Comparison of ENCODE assay signal across 8 cellular contexts in genomic region chr1:112714313-112715263, GRCh38. TPM values are rescaled to one million over a fixed set of nuclear protein-coding genes. Genes with fewer than 3 reads are reported as not detected.
DNase-seq lines count a peak whose midpoint lies in the region; ATAC-seq and TF ChIP-seq lines count a peak whose summit lies in the region.

No MANE protein-coding gene starts in this region.

- H3K9me3 ChIP-seq in heart right ventricle: no peaks in the 10 kb centered on the region

- intact Hi-C loops in heart right ventricle (cut with DNase I): loop anchor here (2.0 to 10.0 kb wide), 13 partner anchors 88 to 963 kb away; partner anchors contain the start of genes LRIG2 (in 6 of the 10), SLC16A1 (in 3 of the 10), CAPZA1 (in 1 of the 10) and ST7L (in 1 of the 10)
- intact Hi-C loops in sciatic nerve (cut with DNase I): loop anchor here (10.0 kb wide), 1 partner anchor 210 kb away; the partner anchor contains the start of gene WNT2B

- 1 to 2% methylated on average over 73 to 86 of the region's 86 CpGs for WGBS in heart right ventricle, 2 donors

- peaks cover 41% of the 10 kb centered on the region for H3K27me3 Mint-ChIP-seq in activated T-cell treated with anti-CD3 and anti-CD28 coated beads, Interleukin-2, amount 50 U/mL, for 72 hours (ENCODE audit: low read depth)

- peak overlapping the region in 8 of 10 donors; percentile 20 to 88 (median 62) for H3K27ac ChIP-seq in heart right ventricle

- no peaks in the 10 kb centered on the region for H3K36me3 Mint-ChIP-seq in activated T-cell treated with anti-CD3 and anti-CD28 coated beads, Interleukin-2, amount 50 U/mL, for 72 hours (ENCODE audit: insufficient read depth in 2 of 2)

- no peaks in the 10 kb centered on the region for H3K9me3 Mint-ChIP-seq in activated T-cell treated with anti-CD3 and anti-CD28 coated beads, Interleukin-2, amount 50 U/mL, for 72 hours

- H3K4me1 Mint-ChIP-seq in activated T-cell treated with anti-CD3 and anti-CD28 coated beads, Interleukin-2, amount 50 U/mL, for 72 hours (ENCODE audit: low read depth): peaks cover 37% of the 10 kb centered on the region

- peak overlapping the region; percentile 78 to 90 for H3K4me3 Mint-ChIP-seq in activated T-cell treated with anti-CD3 and anti-CD28 coated beads, Interleukin-2, amount 50 U/mL, for 72 hours

- peak; percentile 24 for ATAC-seq in HG03432 (IDR thresholded peaks at IDR 0.05; ENCODE audit: unreplicated experiment)
- peak; percentile 1 to 4 for ATAC-seq in activated T-cell treated with anti-CD3 and anti-CD28 coated beads, Interleukin-2, amount 50 U/mL, for 72 hours (replicated peaks in 1 of 2)
- ATAC-seq in heart right ventricle: peak in 6 of 8 donors; percentile 0 to 33 (median 13)
- ATAC-seq in sciatic nerve: peak; percentile 7
- ATAC-seq in GM18861 (IDR thresholded peaks at IDR 0.05; ENCODE audit: unreplicated experiment): no peak

- peak overlapping the region; percentile 55 to 81 (median 71) for H3K4me3 ChIP-seq in heart right ventricle

- no peaks in the 10 kb centered on the region for H3K36me3 ChIP-seq in heart right ventricle

- peaks cover 2 to 35% (median 23%) of the 10 kb centered on the region in 9 donors for H3K4me1 ChIP-seq in heart right ventricle

- DNase-seq in NCI-H1417 (lab: John Stamatoyannopoulos, UW) (peak in 2 of 3 experiments; percentile 47 to 80), NCI-H1417 treated with DMSO at 0.1 percent for 48 hours (lab: John Stamatoyannopoulos, UW) (no peak), heart right ventricle (peak in 1 of 2 donors; percentile 58), sciatic nerve (ENCODE audit: low spot score) (peak; percentile 81), cerebellar nuclear complex (lab: John Stamatoyannopoulos, UW) (no peak)
- DNase-seq in activated T-cell treated with anti-CD3 and anti-CD28 coated beads, Interleukin-2, amount 50 U/mL, for 72 hours: peak; percentile 36 to 40

- peak in 3 of 9 donors; percentile 4 to 20 (median 16) for TF ChIP-seq CTCF in heart right ventricle (IDR thresholded peaks at IDR 0.05)

- H3K27ac Mint-ChIP-seq in activated T-cell treated with anti-CD3 and anti-CD28 coated beads, Interleukin-2, amount 50 U/mL, for 72 hours: no peak overlapping the region

- H3K27me3 ChIP-seq in heart right ventricle: peaks cover 0 to 25% (median 6%) of the 10 kb centered on the region in 7 donors

RNA-seq across cellular contexts. Expression of gene PPM1J, which starts 0.5 kb away (rescaled TPM):
- 1 to 10 TPM; 1.2 to 1.3 TPM for total RNA-seq in activated T-cell treated with anti-CD3 and anti-CD28 coated beads, Interleukin-2, amount 50 U/mL, for 72 hours
- total RNA-seq in heart right ventricle: 10 to 100 TPM in 1 of 10 donors, 1 to 10 TPM in 9; 5.8 to 11.0 (median 8.5) TPM
- 1 to 10 TPM; 2.4 to 8.4 TPM for polyA plus RNA-seq in heart right ventricle
- 1.8 TPM for total RNA-seq in sciatic nerve

RNA-seq across cellular contexts. Expression of gene RHOC, which starts 7.7 kb away (rescaled TPM):
- 10 to 100 TPM; 45.7 to 54.4 TPM for total RNA-seq in activated T-cell treated with anti-CD3 and anti-CD28 coated beads, Interleukin-2, amount 50 U/mL, for 72 hours
- total RNA-seq in heart right ventricle: 100 to 1,000 TPM; 115 to 225 (median 158) TPM
- 100 to 1,000 TPM; 156 to 408 TPM for polyA plus RNA-seq in heart right ventricle
- total RNA-seq in sciatic nerve: 241 TPM

RNA-seq across cellular contexts. Expression of gene MOV10, which starts 40.1 kb away (rescaled TPM):
- 10 to 100 TPM; 76.8 to 80.8 TPM for total RNA-seq in activated T-cell treated with anti-CD3 and anti-CD28 coated beads, Interleukin-2, amount 50 U/mL, for 72 hours
- total RNA-seq in heart right ventricle (10 to 100 TPM in 8 of 10 donors, 1 to 10 TPM in 2; 6.3 to 25.8 (median 13.9) TPM), sciatic nerve (57.5 TPM)
- polyA plus RNA-seq in heart right ventricle: 10 to 100 TPM; 17.8 to 69.4 TPM

Comparison
In these comparisons a context has a peak if more than half of its experiments do, and no peak if none do; other contexts are left out.
1. DNase-seq: peak in NCI-H1417 (2 of 3), activated T-cell treated with anti-CD3 and anti-CD28 coated beads, Interleukin-2, amount 50 U/mL, for 72 hours (2 of 2) and sciatic nerve (single experiment); none in NCI-H1417 treated with DMSO at 0.1 percent for 48 hours (single experiment) and cerebellar nuclear complex (0 of 2).